Comparison of ENCODE assay signal across 8 cellular contexts in the genomic region with DNA sequence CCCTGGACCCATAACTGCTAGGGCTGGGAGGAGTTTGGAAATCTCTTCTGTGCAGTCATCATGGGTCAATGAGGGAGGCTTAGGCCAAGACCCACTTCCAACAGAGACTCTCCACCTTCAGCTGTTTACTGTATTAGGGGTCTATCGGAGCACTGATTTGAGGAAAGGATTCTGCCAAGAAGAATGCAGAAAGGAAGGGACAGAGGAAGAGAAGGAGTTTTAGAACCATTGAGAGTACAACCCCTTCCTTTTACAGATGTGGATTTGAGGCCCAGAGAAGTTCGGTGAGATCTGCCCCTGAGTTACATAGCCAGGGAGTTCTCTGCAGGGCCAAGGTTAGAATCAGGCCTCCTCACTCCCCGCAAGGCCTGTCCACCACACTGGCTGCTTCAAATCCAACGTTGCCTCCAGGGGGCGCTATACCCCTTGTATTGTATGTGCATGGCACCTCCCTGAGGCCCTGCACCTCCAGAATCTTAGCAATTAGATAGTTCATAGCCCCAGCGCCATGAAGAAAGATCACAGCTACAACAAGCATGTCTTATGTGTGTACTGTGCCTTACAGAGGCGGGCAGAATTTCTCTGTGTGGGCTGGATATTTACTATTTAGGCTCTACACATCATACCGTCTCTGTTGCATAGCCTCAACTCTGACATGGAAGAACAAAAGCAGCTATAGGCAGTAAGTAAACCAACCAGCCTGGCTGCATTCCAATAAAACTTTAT.
DNase-seq lines count a peak whose midpoint lies in the region; ATAC-seq and TF ChIP-seq lines count a peak whose summit lies in the region.

No MANE protein-coding gene starts in this region.

- H3K27ac ChIP-seq in esophagus muscularis mucosa (replicated peaks in 1 of 4) (no peak overlapping the region), stomach (no peak overlapping the region)

- ATAC-seq in GM19372 (IDR thresholded peaks at IDR 0.05; ENCODE audit: low read depth, unreplicated experiment): peak; percentile 87
- ATAC-seq in HG03460 (IDR thresholded peaks at IDR 0.05; ENCODE audit: unreplicated experiment): peak; percentile 86

- intact Hi-C loops in esophagus muscularis mucosa (cut with DNase I) (loop anchor here (1.0 to 5.0 kb wide), 2 partner anchors 217 to 674 kb away; no protein-coding TSS in a partner anchor), stomach (cut with DNase I; ENCODE audit: low total_unique reads) (no loop called here)

- TF ChIP-seq CTCF in esophagus muscularis mucosa (IDR thresholded peaks at IDR 0.05): peak; percentile 67 to 79 (median 75)
- TF ChIP-seq CTCF in nephron (IDR thresholded peaks at IDR 0.05; ENCODE audit: unreplicated experiment in 3 of 3): peak; percentile 86 to 91 (median 87)
- peak in 5 of 7 experiments; percentile 38 to 62 (median 50) for TF ChIP-seq CTCF in stomach (IDR thresholded peaks at IDR 0.05)

- peaks cover 3 to 7% (median 6%) of the 10 kb centered on the region in 4 donors for H3K4me1 ChIP-seq in esophagus muscularis mucosa
- no peaks in the 10 kb centered on the region for H3K4me1 ChIP-seq in stomach

- TF ChIP-seq POLR2A in esophagus muscularis mucosa (IDR thresholded peaks at IDR 0.05; ENCODE audit: low read depth) (no peak), stomach (IDR thresholded peaks at IDR 0.05) (no peak)

- WGBS in esophagus muscularis mucosa: 42% methylated on average over 7 of the region's 8 CpGs
- 33 to 49% (median 43%) methylated on average over 8 of the region's 8 CpGs for WGBS in stomach, 5 donors

- H3K36me3 Mint-ChIP-seq in nephron (ENCODE audit: low read depth): no peaks in the 10 kb centered on the region

- peaks cover 8% of the 10 kb centered on the region for H3K9me3 Mint-ChIP-seq in nephron

- peak overlapping the region; percentile 77 to 84 (median 77) for H3K27ac Mint-ChIP-seq in nephron

- peaks cover 22% of the 10 kb centered on the region for H3K4me1 Mint-ChIP-seq in nephron

- DNase-seq in COLO668 (lab: John Stamatoyannopoulos, UW; ENCODE audit: unreplicated experiment): peak; percentile 69
- DNase-seq in NOMO-1 treated with dmso at 0.1 percent for 144 hours (lab: John Stamatoyannopoulos, UW; ENCODE audit: unreplicated experiment): peak; percentile 86
- peak; percentile 50 for DNase-seq in activated CD8-positive, alpha-beta memory T cell treated with anti-CD3 and anti-CD28 coated beads, Interleukin-2, amount 50 U/mL, for 4 hours
- peak; percentile 95 for DNase-seq in esophagus muscularis mucosa (ENCODE audit: extremely low spot score)
- DNase-seq in stomach: peak; percentile 83

- H3K27me3 Mint-ChIP-seq in nephron (ENCODE audit: low read depth): no peaks in the 10 kb centered on the region

- no peaks in the 10 kb centered on the region for H3K27me3 ChIP-seq in esophagus muscularis mucosa
- H3K27me3 ChIP-seq in stomach: no peaks in the 10 kb centered on the region

- H3K9me3 ChIP-seq in esophagus muscularis mucosa (peaks cover 0 to 4% (median 0%) of the 10 kb centered on the region in 4 donors), stomach (no peaks in the 10 kb centered on the region)

- TF ChIP-seq EP300 in esophagus muscularis mucosa (IDR thresholded peaks at IDR 0.05) (no peak), stomach (IDR thresholded peaks at IDR 0.05) (no peak)

- H3K4me3 ChIP-seq in esophagus muscularis mucosa (no peak overlapping the region), stomach (no peak overlapping the region)

- no peaks in the 10 kb centered on the region for H3K36me3 ChIP-seq in esophagus muscularis mucosa
- H3K36me3 ChIP-seq in stomach: no peaks in the 10 kb centered on the region

- no peak overlapping the region for H3K4me3 Mint-ChIP-seq in nephron
